In the genomic region with DNA sequence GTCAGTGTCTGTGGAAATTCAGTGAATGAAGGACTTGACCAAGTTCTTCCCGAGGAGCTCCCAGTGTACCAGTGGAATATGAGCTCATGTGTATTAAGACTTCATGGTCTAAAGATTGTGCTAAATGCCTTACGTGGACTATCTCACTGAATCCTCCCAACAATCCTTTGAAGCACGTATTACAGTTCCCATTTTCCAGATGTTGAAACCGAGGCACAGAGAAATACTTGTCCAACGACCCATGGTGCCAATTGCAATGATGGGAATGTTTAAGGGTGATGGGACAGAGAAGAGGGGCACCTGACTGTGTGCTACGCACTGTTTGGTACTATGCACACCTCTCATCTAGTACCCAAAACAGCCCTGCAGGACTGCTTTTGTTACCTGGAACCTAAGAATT, we compare ENCODE assay signal across 8 cellular contexts.
"Had no signal": no experiment of that assay in that cellular context is flagged by ENCODE, and none has a peak within 500 bp of the region (broad histone marks: within the 10 kb centered on the region; RNA-seq: fewer than 3 reads in every experiment).

No MANE protein-coding gene starts in this region.

- H3K9me3 Mint-ChIP-seq: H9, IgD-negative memory B cell had no signal

- H3K4me3 ChIP-seq: GM23248 had no signal

- H3K4me3 Mint-ChIP-seq: H9, IgD-negative memory B cell had no signal

- H3K9ac ChIP-seq: GM23248 had no signal

- DNase-seq: GM23248, GOT3, H9, HCEC 1CT, KG1 had no signal

- H2AFZ ChIP-seq: GM23248 had no signal

- H3K36me3 Mint-ChIP-seq: IgD-negative memory B cell had no signal

- H3K27ac ChIP-seq: GM23248 had no signal

- H3K27ac Mint-ChIP-seq: H9 had no signal

- FAIRE-seq: H54, HTR-8/SVneo had no signal
